21 cellular contexts compared by ENCODE assay signal in genomic region chr12:22084852-22085251, GRCh38. TPM values are rescaled to one million over a fixed set of nuclear protein-coding genes. Genes with fewer than 3 reads are reported as not detected.
DNase-seq lines count a peak whose midpoint lies in the region; ATAC-seq, FAIRE-seq and TF ChIP-seq lines count a peak whose summit lies in the region.
"Had no signal": no experiment of that assay in that cellular context is flagged by ENCODE, and none has a peak within 500 bp of the region (broad histone marks: within the 10 kb centered on the region; RNA-seq: fewer than 3 reads in every experiment).

No MANE protein-coding gene starts in this region.

- H3K79me2 ChIP-seq in HepG2 (ENCODE audit: insufficient read depth, low read length) = no peaks in the 10 kb centered on the region

- no peak overlapping the region for H2AFZ ChIP-seq in HepG2 (ENCODE audit: low read length)

- intact Hi-C loops in HepG2 (cut with micrococcal nuclease; ENCODE audit: unreplicated experiment) (loop anchor here (5.0 kb wide), 1 partner anchor 357 kb away; no protein-coding TSS in a partner anchor), left colon (cut with DNase I, micrococcal nuclease) (loop anchor here in 1 of 2 donors (10.0 kb wide), 1 partner anchor 250 kb away; the partner anchor contains the start of gene ST8SIA1), mucosa of descending colon (cut with DNase I, micrococcal nuclease) (loop anchor here (10.0 kb wide), 2 partner anchors 250 to 360 kb away; partner anchors contain the start of gene ST8SIA1 (in 1 of the 2))

- H3K9me3 ChIP-seq in liver (ENCODE audit: control insufficient read depth in 4 of 4, low read length in 3 of 4) (no peaks in the 10 kb centered on the region), HepG2 (ENCODE audit: low read length) (no peaks in the 10 kb centered on the region), mucosa of descending colon (no peaks in the 10 kb centered on the region), MG63 (no peaks in the 10 kb centered on the region; the same call in none of the 2 replicates)
- H3K9me3 ChIP-seq: A549, Caco-2 had no signal

- no peak for TF ChIP-seq POLR2A in HepG2 (IDR thresholded peaks at IDR 0.05; ENCODE audit: insufficient read depth in 1 of 2, low read depth in 2 of 2, low read length in 2 of 2)

- WGBS in liver = 51% methylated on average over 1 of the region's 1 CpG
- no CpG with 5 or more reads among the region's 1 CpG for WGBS in HepG2 (ENCODE audit: low lambda C conversion rate)

- H3K4me2 ChIP-seq in HepG2 (ENCODE audit: low read depth, low read length) = no peak overlapping the region
- H3K4me2 ChIP-seq: A549; BLaER1 treated with 17β-estradiol and CSF1 and Interleukin-3, amounts not matched to agents 10 nM and 100 nM had no signal

- ATAC-seq in HepG2 = no peak
- peak; percentile 71 for ATAC-seq in left colon
- ATAC-seq in mucosa of descending colon = peak; percentile 29
- ATAC-seq: A549; CD8-positive, alpha-beta T cell had no signal

- H3K27ac ChIP-seq in liver (ENCODE audit: low read depth in 1 of 2, low read length in 2 of 2) (no peak overlapping the region), HepG2 (ENCODE audit: extremely low read length, insufficient read depth, low read length) (no peak overlapping the region)
- H3K27ac ChIP-seq: 22Rv1; A549; BLaER1 treated with 17β-estradiol and CSF1 and Interleukin-3, amounts not matched to agents 10 nM and 100 nM; C4-2B had no signal

- H3K27me3 ChIP-seq in liver (ENCODE audit: control insufficient read depth in 4 of 4, insufficient read depth in 4 of 4, low read length in 3 of 4) (peaks cover 0 to 2% (median 0%) of the 10 kb centered on the region in 4 donors), HepG2 (ENCODE audit: control insufficient read depth in 1 of 2, insufficient read depth in 2 of 2, low read length in 2 of 2) (no peaks in the 10 kb centered on the region; a peak in 1 of 5 replicates), MG63 (no peaks in the 10 kb centered on the region)
- H3K27me3 ChIP-seq: BLaER1 treated with 17β-estradiol and CSF1 and Interleukin-3, amounts not matched to agents 10 nM and 100 nM had no signal

- H4K20me1 ChIP-seq in HepG2 (ENCODE audit: insufficient read depth, low read length) = no peaks in the 10 kb centered on the region
- H4K20me1 ChIP-seq: BLaER1 treated with 17β-estradiol and CSF1 and Interleukin-3, amounts not matched to agents 10 nM and 100 nM had no signal

- DNase-seq in HepG2 (ENCODE audit: low spot score) (no peak), left colon (no peak), mucosa of descending colon (no peak), MG63 (no peak), NCI-H748 (lab: John Stamatoyannopoulos, UW; ENCODE audit: unreplicated experiment) (no peak)
- DNase-seq: AML-193; Caco-2; Calu3; CD4-positive, alpha-beta T cell; CD8-positive, alpha-beta T cell; DMS79 treated with DMSO at 0.1 percent for 48 hours; GF-D8 had no signal

- BruUV-seq in HepG2 (replicated peaks; lab: Mats Ljungman, UMichigan) = no TSS peak

- TF ChIP-seq CTCF in liver (IDR thresholded peaks at IDR 0.05; ENCODE audit: low read depth, low read length, missing input control) (no peak), HepG2 (CRISPR knock-in tag; IDR thresholded peaks at IDR 0.05) (no peak), mucosa of descending colon (IDR thresholded peaks at IDR 0.05) (no peak)

- in situ Hi-C loops in HepG2 (cut with HindIII; ENCODE audit: extremely low pct_ligation_motif_present, low pct_unique_long_range_greater_than_20kb) = loop anchor here (5.0 kb wide), 1 partner anchor 372 kb away; no protein-coding TSS in a partner anchor

- TF ChIP-seq RAD21 in liver (IDR thresholded peaks at IDR 0.05) (no peak), HepG2 (CRISPR knock-in tag; IDR thresholded peaks at IDR 0.05) (no peak)

- no peak overlapping the region for H3K9ac ChIP-seq in liver (ENCODE audit: low read depth in 1 of 2, low read length in 2 of 2)
- no peak overlapping the region for H3K9ac ChIP-seq in HepG2 (ENCODE audit: insufficient read depth, low read depth, low read length)
- H3K9ac ChIP-seq: BLaER1 treated with 17β-estradiol and CSF1 and Interleukin-3, amounts not matched to agents 10 nM and 100 nM had no signal

- FAIRE-seq in HepG2 (lab: Jason Lieb, UNC) = no peak
- FAIRE-seq: A549, D721Med, G401.6, GM12891, GM19239 had no signal

- POLR2A ChIA-PET in HepG2 (lab: Yijun Ruan, JAX) = no interaction called here

- H3K4me1 ChIP-seq in liver (ENCODE audit: control insufficient read depth in 4 of 4, insufficient read depth in 4 of 4, low read length in 3 of 4) = no peaks in the 10 kb centered on the region
- H3K4me1 ChIP-seq in HepG2 (ENCODE audit: insufficient read depth, low read length) = peaks cover 16% of the 10 kb centered on the region
- no peaks in the 10 kb centered on the region for H3K4me1 ChIP-seq in mucosa of descending colon (ENCODE audit: low read depth)
- H3K4me1 ChIP-seq: A549 had no signal

- H3K4me3 ChIP-seq in liver (ENCODE audit: low read depth in 1 of 3, low read length in 3 of 3) = no peak overlapping the region
- no peak overlapping the region for H3K4me3 ChIP-seq in HepG2 (replicated peaks in 1 of 3; ENCODE audit: insufficient read depth in 1 of 3, low read depth in 2 of 3, low read length in 3 of 3)
- no peak overlapping the region for H3K4me3 ChIP-seq in mucosa of descending colon
- H3K4me3 ChIP-seq in MG63 = no peak overlapping the region
- H3K4me3 ChIP-seq: A549; BLaER1 treated with 17β-estradiol and CSF1 and Interleukin-3, amounts not matched to agents 10 nM and 100 nM had no signal

- TF ChIP-seq EP300 in HepG2 (IDR thresholded peaks at IDR 0.05; ENCODE audit: low read depth in 2 of 2, low read length in 2 of 2) (no peak), HepG2 (CRISPR knock-in tag; IDR thresholded peaks at IDR 0.05; ENCODE audit: borderline replicate concordance) (no peak)

- no peaks in the 10 kb centered on the region for H3K36me3 ChIP-seq in liver (ENCODE audit: control insufficient read depth in 4 of 4, insufficient read depth in 3 of 4, low read depth in 1 of 4, low read length in 3 of 4)
- H3K36me3 ChIP-seq in HepG2 (replicated peaks in 1 of 2; ENCODE audit: control insufficient read depth in 1 of 2, insufficient read depth in 2 of 2, low read length in 2 of 2) = no peaks in the 10 kb centered on the region
- H3K36me3 ChIP-seq in mucosa of descending colon (ENCODE audit: low read depth) = no peaks in the 10 kb centered on the region
- H3K36me3 ChIP-seq in MG63 = no peaks in the 10 kb centered on the region
- H3K36me3 ChIP-seq: BLaER1 treated with 17β-estradiol and CSF1 and Interleukin-3, amounts not matched to agents 10 nM and 100 nM had no signal

- CTCF ChIA-PET in HepG2 (lab: Yijun Ruan, JAX; ENCODE audit: low intra/inter-chr PET ratio, low total read pairs) = no interaction called here

TF ChIP-seq in liver, 16 proteins besides CTCF, POLR2A, EP300 and RAD21:
- TF ChIP-seq HNF4A (conservative IDR thresholded peaks at IDR 0.05) (peak; percentile 19 to 23), NR2F2 (IDR thresholded peaks at IDR 0.05) (no peak), MAX (IDR thresholded peaks at IDR 0.05) (no peak)

TF ChIP-seq in HepG2, 621 proteins besides CTCF, POLR2A, EP300 and RAD21 (continues in another document):
- TF ChIP-seq ZNF383 (CRISPR knock-in tag; IDR thresholded peaks at IDR 0.05; ENCODE audit: borderline replicate concordance) (no peak), RARG (CRISPR knock-in tag; IDR thresholded peaks at IDR 0.05; ENCODE audit: low read depth) (no peak)

RNA-seq across cellular contexts. Expression of gene CMAS, which starts 38.8 kb away (rescaled TPM):
- 10 to 100 TPM; 26.0 to 62.1 TPM for total RNA-seq in liver
- 10 to 100 TPM; 31.2 to 45.4 TPM for polyA plus RNA-seq in liver
- 21.3 and 36.9 TPM in 2 replicates for total RNA-seq in HepG2 (2016; rRNA removed; fragmentation: Illumina TruSeq; extraction: Trizol)
- total RNA-seq in HepG2 (2016; cell fraction: cytosol; rRNA removed; fragmentation: Illumina TruSeq; extraction: Trizol; ENCODE audit: low read depth) = 4.4 and 5.2 TPM in 2 replicates
- 23.1 and 33.9 TPM in 2 replicates for total RNA-seq in HepG2 (2016; cell fraction: insoluble cytoplasmic fraction; rRNA removed; fragmentation: Illumina TruSeq; extraction: Trizol)
- 14.8 and 16.3 TPM in 2 replicates for total RNA-seq in HepG2 (2016; cell fraction: membrane; rRNA removed; fragmentation: Illumina TruSeq; extraction: Trizol)
- total RNA-seq in HepG2 (2016; cell fraction: nucleus; rRNA removed; fragmentation: Illumina TruSeq; extraction: Trizol) = 14.6 and 15.2 TPM in 2 replicates
- 10.2 and 14.0 TPM in 2 replicates for polyA plus RNA-seq in HepG2 (2011; rRNA removed)
- 5.4 and 7.3 TPM in 2 replicates for polyA plus RNA-seq in HepG2 (2011; cell fraction: cytosol; rRNA removed)
- polyA plus RNA-seq in HepG2 (2011; cell fraction: nucleus; rRNA removed) = 3.2 and 3.8 TPM in 2 replicates
- polyA plus RNA-seq in HepG2 (2012) = 21.3 and 28.2 TPM in 2 replicates
- 6.6 and 9.0 TPM in 2 replicates for polyA plus RNA-seq in HepG2 (2016; cell fraction: cytosol; fragmentation: Illumina TruSeq; extraction: Trizol; ENCODE audit: low read depth)
- 48.7 and 54.8 TPM in 2 replicates for polyA plus RNA-seq in HepG2 (2016; cell fraction: insoluble cytoplasmic fraction; fragmentation: Illumina TruSeq; extraction: Trizol; ENCODE audit: low read depth)
- polyA plus RNA-seq in HepG2 (2016; cell fraction: membrane; fragmentation: Illumina TruSeq; extraction: Trizol; ENCODE audit: low read depth) = 16.4 and 17.9 TPM in 2 replicates
- 29.4 and 31.0 TPM in 2 replicates for polyA plus RNA-seq in HepG2 (2016; cell fraction: nucleus; fragmentation: Illumina TruSeq; extraction: Trizol; ENCODE audit: insufficient read depth, low read depth)
- 1.9 and 2.7 TPM in 2 replicates for polyA minus RNA-seq in HepG2 (2011; rRNA and poly(A)+ RNA removed; ENCODE audit: low replicate concordance)
- polyA minus RNA-seq in HepG2 (2011; cell fraction: cytosol; rRNA and poly(A)+ RNA removed) = 6.2 and 6.4 TPM in 2 replicates
- polyA minus RNA-seq in HepG2 (2011; cell fraction: nucleus; rRNA and poly(A)+ RNA removed) = 6.8 and 7.2 TPM in 2 replicates
- 100 to 1,000 TPM; 139 to 144 TPM for total RNA-seq in left colon
- total RNA-seq in mucosa of descending colon = 100 to 1,000 TPM in 2 of 3 donors, 10 to 100 TPM in 1; 70.1 to 139 (median 121) TPM
- 30.9 and 49.8 TPM in 2 replicates for total RNA-seq in MG63 (2014; rRNA removed; shearing (Covaris generic); ENCODE audit: low replicate concordance)
